Comparison of ENCODE assay signal across 17 cellular contexts in the genomic region with DNA sequence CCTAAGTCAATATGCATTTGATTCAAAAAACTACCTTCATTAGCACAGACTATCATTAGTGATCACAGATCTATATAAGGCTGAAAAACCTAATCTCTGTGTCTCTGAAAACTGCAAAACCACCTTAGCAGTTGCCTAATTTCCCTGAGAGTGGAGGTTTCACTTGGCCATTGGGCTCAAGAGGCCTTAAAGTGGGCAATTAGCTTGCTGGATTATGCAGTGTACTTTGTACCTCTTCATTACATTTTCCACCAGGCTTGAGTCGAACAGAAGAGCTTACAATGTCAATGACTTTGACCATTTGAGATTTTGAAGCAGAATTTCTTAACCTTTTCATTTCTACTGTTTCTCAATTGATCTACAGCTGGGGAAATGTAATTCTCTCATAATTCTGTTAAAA.
"Had no signal": no experiment of that assay in that cellular context is flagged by ENCODE, and none has a peak within 500 bp of the region (broad histone marks: within the 10 kb centered on the region; RNA-seq: fewer than 3 reads in every experiment).

No MANE protein-coding gene starts in this region.

- H3K4me3 ChIP-seq: gastrocnemius medialis, heart right ventricle, sigmoid colon had no signal

- ATAC-seq: activated CD4-positive, CD25-positive, alpha-beta regulatory T cell treated with anti-CD3 and anti-CD28 coated beads, Interleukin-2, amount 50 U/mL, for 24 hours; activated naive CD4-positive, alpha-beta T cell treated with anti-CD3 and anti-CD28 coated beads, Interleukin-2, amount 50 U/mL, for 72 hours; effector memory CD8-positive, alpha-beta T cell; gastrocnemius medialis; heart right ventricle; left lobe of liver had no signal

- DNase-seq: activated CD4-positive, alpha-beta T cell treated with anti-CD3 and anti-CD28 coated beads, Interleukin-2, amount 50 U/mL, for 4 hours; activated effector memory CD4-positive, alpha-beta T cell treated with anti-CD3 and anti-CD28 coated beads, Interleukin-2, amount 50 U/mL, for 16 hours; activated T-cell treated with anti-CD3 and anti-CD28 coated beads, Interleukin-2, amount 50 U/mL, for 1 hour; amniotic stem cell; brain microvascular endothelial cell; effector memory CD8-positive, alpha-beta T cell; gastrocnemius medialis; heart right ventricle; islet precursor cell; sigmoid colon; stimulated activated CD4-positive, alpha-beta T cell treated with anti-CD3 and anti-CD28 coated beads, Interleukin-12 subunit alpha, Interleukin-12 subunit beta, amount 100 ng/mL, for 4 hours; stimulated activated naive CD4-positive, alpha-beta T cell treated with Interleukin-2 at 50 U/mL for 16 hours; trophoblast cell had no signal

- H3K9me3 ChIP-seq: gastrocnemius medialis, heart right ventricle, sigmoid colon had no signal

- H3K4me1 ChIP-seq: gastrocnemius medialis, heart right ventricle had no signal

- H3K27me3 ChIP-seq: brain microvascular endothelial cell, gastrocnemius medialis, heart right ventricle, sigmoid colon had no signal

- H3K36me3 ChIP-seq: brain microvascular endothelial cell, gastrocnemius medialis, heart right ventricle, sigmoid colon had no signal

- H3K27ac ChIP-seq: brain microvascular endothelial cell, epithelial cell of prostate, gastrocnemius medialis, heart right ventricle, sigmoid colon had no signal
